ENCODE assay signal across 9 cellular contexts in genomic region chr3:77254967-77255831, GRCh38.
DNase-seq lines count a peak whose midpoint lies in the region; ATAC-seq, FAIRE-seq and TF ChIP-seq lines count a peak whose summit lies in the region.
"Had no signal": no experiment of that assay in that cellular context is flagged by ENCODE, and none has a peak within 500 bp of the region (broad histone marks: within the 10 kb centered on the region; RNA-seq: fewer than 3 reads in every experiment).

No MANE protein-coding gene starts in this region.

- no peaks in the 10 kb centered on the region for H3K4me1 Mint-ChIP-seq in mesothelial cell of epicardium
- H3K4me1 Mint-ChIP-seq: activated B cell treated with CpG ODN at 0.5 μM for 24 hours had no signal

- peak; percentile 74 for FAIRE-seq in H1 (lab: Jason Lieb, UNC)

- no peaks in the 10 kb centered on the region; the same call in 1 of the 2 replicates for H3K9me3 ChIP-seq in DOHH2 (ENCODE audit: control insufficient read depth, insufficient read depth, low read length)
- H3K9me3 ChIP-seq in H1 (ENCODE audit: insufficient read depth in 2 of 2, low read depth in 1 of 2, low read length in 1 of 2): no peaks in the 10 kb centered on the region

- no peak overlapping the region for H3K18ac ChIP-seq in H1 (ENCODE audit: extremely low read depth, low read length)

- no peaks in the 10 kb centered on the region for H3K9me2 ChIP-seq in DOHH2 (replicated peaks; ENCODE audit: control insufficient read depth, low read length)

- POLR2A ChIA-PET in H1 (lab: Charles Lee; ENCODE audit: partially characterized antibody): no interaction called here

- no peak overlapping the region for H3K9ac ChIP-seq in H1 (replicated peaks in 1 of 4; ENCODE audit: extremely low read depth in 1 of 4, low read depth in 3 of 4, low read length in 3 of 4)

- no peak overlapping the region for H4K91ac ChIP-seq in H1 (replicated peaks; ENCODE audit: insufficient read length, low read length)

- H3K56ac ChIP-seq in H1 (replicated peaks; ENCODE audit: insufficient read length, low read depth, low read length): no peak overlapping the region

- TF ChIP-seq EP300 in Ishikawa (IDR thresholded peaks at IDR 0.05; ENCODE audit: borderline replicate concordance): no peak
- TF ChIP-seq EP300 in H1 (IDR thresholded peaks at IDR 0.05; ENCODE audit: borderline replicate concordance in 1 of 2, low read depth in 2 of 2, low read length in 2 of 2): no peak

- H3K79me2 ChIP-seq in DOHH2 (ENCODE audit: control insufficient read depth, low read length) (no peaks in the 10 kb centered on the region), H1 (ENCODE audit: control insufficient read depth in 1 of 2, insufficient read depth in 2 of 2, low read length in 2 of 2) (no peaks in the 10 kb centered on the region)

- no peak overlapping the region for H4K8ac ChIP-seq in H1 (ENCODE audit: extremely low read depth, insufficient read depth, low read length)

- no peak overlapping the region for H2BK15ac ChIP-seq in H1 (ENCODE audit: low read length)

- H4K20me1 ChIP-seq in DOHH2 (ENCODE audit: control insufficient read depth, insufficient read depth, low read depth, low read length) (no peaks in the 10 kb centered on the region), H1 (replicated peaks in 1 of 2; ENCODE audit: control insufficient read depth in 1 of 2, insufficient read depth in 2 of 2, low read length in 2 of 2) (no peaks in the 10 kb centered on the region)

- H3K27me3 Mint-ChIP-seq in mesothelial cell of epicardium (ENCODE audit: low read depth): no peaks in the 10 kb centered on the region
- H3K27me3 Mint-ChIP-seq: activated B cell treated with CpG ODN at 0.5 μM for 24 hours had no signal

- H2AFZ ChIP-seq in H1 (ENCODE audit: low read length): no peak overlapping the region

- H2BK120ac ChIP-seq in H1 (replicated peaks; ENCODE audit: low read depth, low read length): no peak overlapping the region

- H2BK5ac ChIP-seq in H1 (ENCODE audit: low read depth, low read length): no peak overlapping the region

- H3K4me3 ChIP-seq in DOHH2 (ENCODE audit: low read length) (no peak overlapping the region), H1 (ENCODE audit: extremely low read depth in 1 of 4, insufficient read depth in 2 of 4, low read depth in 3 of 4, low read length in 4 of 4) (no peak overlapping the region)

- TF ChIP-seq RAD21 in Ishikawa (IDR thresholded peaks at IDR 0.05; ENCODE audit: low read depth) (peak; percentile 84), H1 (IDR thresholded peaks at IDR 0.05 in 1 of 2, conservative IDR thresholded peaks at IDR 0.05 in 1 of 2; ENCODE audit: low read depth in 2 of 2, low read length in 2 of 2) (peak; percentile 91 to 92)

- H3K23me2 ChIP-seq in H1 (ENCODE audit: low read depth, low read length): no peaks in the 10 kb centered on the region

- H3K14ac ChIP-seq in H1 (ENCODE audit: insufficient read length): no peak overlapping the region

- no peaks in the 10 kb centered on the region for H3K27me3 ChIP-seq in DOHH2 (ENCODE audit: control insufficient read depth, low read length)
- H3K27me3 ChIP-seq in H1 (replicated peaks in 1 of 4; ENCODE audit: control insufficient read depth in 3 of 4, extremely low read depth in 1 of 4, insufficient read depth in 3 of 4, low read length in 3 of 4): no peaks in the 10 kb centered on the region

- no peak overlapping the region for H3K4ac ChIP-seq in H1 (replicated peaks; ENCODE audit: insufficient read length, low read depth, low read length)

- 73% methylated on average over 3 of the region's 3 CpGs; no CpG with 5 or more reads in 1 of the 2 experiments for WGBS in H1 (ENCODE audit: extremely low coverage in 1 of 2, insufficient coverage in 1 of 2, insufficient read length in 1 of 2, insufficient replicate concordance in 2 of 2, low coverage in 1 of 2, low lambda C conversion rate in 2 of 2, missing lambda C conversion rate in 1 of 2), 2 experiments

- H3K4me2 ChIP-seq in DOHH2 (ENCODE audit: low read length) (no peak overlapping the region), H1 (ENCODE audit: insufficient read depth in 1 of 2, low read depth in 2 of 2, low read length in 2 of 2) (no peak overlapping the region)

- no peak for TF ChIP-seq POLR2A in H1 (IDR thresholded peaks at IDR 0.05; ENCODE audit: control extremely low read depth in 1 of 2, low read depth in 2 of 2, low read length in 2 of 2)

- ATAC-seq in GM21390 (IDR thresholded peaks at IDR 0.05; ENCODE audit: unreplicated experiment): peak; percentile 73
- ATAC-seq in GM18907 (IDR thresholded peaks at IDR 0.05; ENCODE audit: unreplicated experiment): no peak

- H2BK20ac ChIP-seq in H1 (ENCODE audit: low read length): no peak overlapping the region

- no peak overlapping the region for H2BK12ac ChIP-seq in H1 (ENCODE audit: low read depth, low read length)

- H3K79me1 ChIP-seq in H1 (ENCODE audit: low read depth, low read length): no peaks in the 10 kb centered on the region

- H3K27ac Mint-ChIP-seq in mesothelial cell of epicardium: no peak overlapping the region
- H3K27ac Mint-ChIP-seq: activated B cell treated with CpG ODN at 0.5 μM for 24 hours had no signal

- H3K23ac ChIP-seq in H1 (ENCODE audit: insufficient read length): no peak overlapping the region

- no peaks in the 10 kb centered on the region for H3K36me3 ChIP-seq in DOHH2 (ENCODE audit: control insufficient read depth, low read length)
- H3K36me3 ChIP-seq in H1 (ENCODE audit: control insufficient read depth in 2 of 4, insufficient read depth in 4 of 4, low read length in 3 of 4): no peaks in the 10 kb centered on the region

- TF ChIP-seq CTCF in DOHH2 (IDR thresholded peaks at IDR 0.05; ENCODE audit: low read depth, low read length, poor library complexity, severe bottlenecking) (peak; percentile 71), H1 (IDR thresholded peaks at IDR 0.05; ENCODE audit: control extremely low read depth in 1 of 3, insufficient read depth in 1 of 3, low read depth in 1 of 3, low read length in 3 of 3) (peak in 2 of 3 experiments; percentile 67 to 69; a peak in 3 of 4 replicates), mesothelial cell of epicardium (IDR thresholded peaks at IDR 0.05; ENCODE audit: unreplicated experiment) (peak; percentile 87)

- CTCF ChIA-PET in H1 (lab: Charles Lee; ENCODE audit: partially characterized antibody): interaction anchor here (1.3 to 2.1 kb wide), 3 partner anchors 65 to 576 kb away, joined by 4 to 16 read pairs (median 5); partner anchors contain the start of gene ROBO2

- H3K36me3 Mint-ChIP-seq in mesothelial cell of epicardium: peaks cover 4% of the 10 kb centered on the region

- H3K27ac ChIP-seq in DOHH2 (ENCODE audit: low read depth, low read length) (no peak overlapping the region), H1 (ENCODE audit: low read depth, low read length) (no peak overlapping the region)

- no peak overlapping the region for H4K5ac ChIP-seq in H1 (ENCODE audit: insufficient read length, low read depth, low read length)

- H3F3A ChIP-seq in DOHH2 (ENCODE audit: control insufficient read depth, insufficient read depth): no peaks in the 10 kb centered on the region

- no peak overlapping the region for H2AK5ac ChIP-seq in H1 (ENCODE audit: low read depth, low read length)

- H3K4me3 Mint-ChIP-seq in mesothelial cell of epicardium: no peak overlapping the region
- H3K4me3 Mint-ChIP-seq: activated B cell treated with CpG ODN at 0.5 μM for 24 hours had no signal

- H3K4me1 ChIP-seq in DOHH2 (ENCODE audit: control insufficient read depth, low read length): no peaks in the 10 kb centered on the region
- no peaks in the 10 kb centered on the region for H3K4me1 ChIP-seq in H1 (replicated peaks in 1 of 4; ENCODE audit: control insufficient read depth in 3 of 4, insufficient read depth in 4 of 4, low read length in 3 of 4)

- peak; percentile 9 for DNase-seq in OCI-M2 (lab: John Stamatoyannopoulos, UW; ENCODE audit: unreplicated experiment)
- peak in 1 of 2 experiments; percentile 62 for DNase-seq in H1 (ENCODE audit: low read depth in 1 of 2, low spot score in 2 of 2)
- DNase-seq in mesothelial cell of epicardium (ENCODE audit: low spot score in 2 of 2, unreplicated experiment in 2 of 2): no peak
- no peak for DNase-seq in ecto neural progenitor cell (ENCODE audit: low spot score)
- DNase-seq: activated B cell treated with CpG ODN at 0.5 μM for 24 hours had no signal

- peaks cover 10% of the 10 kb centered on the region for H3K9me3 Mint-ChIP-seq in mesothelial cell of epicardium

TF ChIP-seq in Ishikawa, 13 proteins besides CTCF, POLR2A, EP300 and RAD21:
- no peak for TF ChIP-seq FOXM1 (IDR thresholded peaks at IDR 0.05; ENCODE audit: borderline replicate concordance, low read depth)
- TF ChIP-seq USF1 (IDR thresholded peaks at IDR 0.05): peak; percentile 76

TF ChIP-seq in H1, 55 proteins besides CTCF, POLR2A, EP300 and RAD21:
- TF ChIP-seq RXRA (IDR thresholded peaks at IDR 0.05; ENCODE audit: insufficient read depth, low read depth, low read length) (no peak), SUZ12 (IDR thresholded peaks at IDR 0.05; ENCODE audit: low read length) (no peak), CHD1 (IDR thresholded peaks at IDR 0.05; ENCODE audit: low read depth, low read length) (no peak), TBP (IDR thresholded peaks at IDR 0.05; ENCODE audit: low read depth, low read length) (no peak), TEAD4 (IDR thresholded peaks at IDR 0.05; ENCODE audit: low read depth, low read length) (peak; percentile 68; the same call in 1 of the 2 replicates), MAX (IDR thresholded peaks at IDR 0.05) (no peak), TCF12 (IDR thresholded peaks at IDR 0.05; ENCODE audit: low read depth, low read length) (no peak), ATF3 (IDR thresholded peaks at IDR 0.05; ENCODE audit: insufficient read depth, low read depth, low read length) (0 out of 2 replicates have a peak, but pooled peaks have one; percentile 26)
